Comparison of ENCODE assay signal across 8 cellular contexts in the genomic region with DNA sequence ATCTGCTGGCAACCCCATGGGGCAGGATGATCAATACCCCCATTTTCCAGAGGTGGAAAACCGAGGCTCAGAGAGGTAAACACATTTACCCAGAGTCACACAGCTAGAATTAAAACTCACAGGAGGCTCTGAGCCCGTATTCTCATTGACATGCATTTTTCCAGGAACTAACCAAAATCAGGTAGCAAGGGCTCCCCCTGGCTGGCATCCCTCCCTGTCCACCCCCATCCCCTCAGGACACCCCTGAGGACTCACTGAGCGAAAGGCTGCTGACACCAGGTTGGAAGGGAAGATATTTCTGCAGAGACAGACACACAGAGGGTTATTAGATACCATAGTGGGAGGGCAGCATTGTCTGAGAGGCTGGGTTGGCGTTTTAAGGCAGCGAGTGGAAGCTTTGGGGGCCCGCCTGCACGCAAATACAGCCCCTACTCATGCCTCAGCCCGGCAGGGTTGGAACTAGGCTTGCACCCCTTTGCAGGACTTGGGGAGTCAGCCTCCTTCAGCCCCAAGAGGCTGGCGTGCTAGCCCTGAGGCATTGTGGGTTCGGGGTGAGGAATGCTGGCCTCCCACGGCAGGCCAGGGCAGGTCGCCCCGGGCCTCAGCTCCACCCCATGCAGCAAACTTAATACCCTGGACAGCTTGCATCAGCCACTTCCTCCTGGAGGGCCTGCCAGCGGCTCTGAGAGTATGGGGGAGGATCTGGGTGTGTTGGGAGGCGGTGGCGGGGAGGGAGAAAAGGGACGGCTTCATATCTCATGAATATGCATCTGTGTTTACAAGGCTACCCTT. TPM values are rescaled to one million over a fixed set of nuclear protein-coding genes. Genes with fewer than 3 reads are reported as not detected.
DNase-seq lines count a peak whose midpoint lies in the region; ATAC-seq and TF ChIP-seq lines count a peak whose summit lies in the region.

No MANE protein-coding gene starts in this region.

- TF ChIP-seq EP300 in transverse colon (IDR thresholded peaks at IDR 0.05; ENCODE audit: low read depth), result no peak

- no peaks in the 10 kb centered on the region for H3K9me2 ChIP-seq in HCT116 (ENCODE audit: insufficient read depth)

- peak overlapping the region; percentile 93 to 96; a peak in 3 of 4 replicates for H3K4me3 ChIP-seq in HCT116 (replicated peaks in 1 of 2; ENCODE audit: low read depth in 1 of 2, low read length in 2 of 2)
- peak overlapping the region; percentile 13 for H3K4me3 ChIP-seq in epithelial cell of proximal tubule (ENCODE audit: low read depth, low read length)
- peak overlapping the region in 3 of 4 donors; percentile 5 to 87 (median 25) for H3K4me3 ChIP-seq in transverse colon

- H2AFZ ChIP-seq in HCT116 (ENCODE audit: low read depth, low read length, poor library complexity, severe bottlenecking), result no peak overlapping the region

- 26 to 40% methylated on average over 1 to 12 of the region's 17 CpGs for WGBS in transverse colon (ENCODE audit: low coverage in 1 of 2), 2 donors

- peaks cover 69% of the 10 kb centered on the region for H3K36me3 Mint-ChIP-seq in activated CD4-positive, alpha-beta memory T cell treated with anti-CD3 and anti-CD28 coated beads, Interleukin-2, amount 10 ng/mL, durations not matched to agents 7 days and 5 days (ENCODE audit: low read depth)
- no peaks in the 10 kb centered on the region for H3K36me3 Mint-ChIP-seq in naive B cell

- ATAC-seq in HCT116 (peak; percentile 34), naive B cell (ENCODE audit: low read depth in 2 of 2) (no peak), HG02610 (IDR thresholded peaks at IDR 0.05; ENCODE audit: unreplicated experiment) (no peak)

- DNase-seq in DMS79 (lab: John Stamatoyannopoulos, UW) (peak; percentile 67), HCT116 (ENCODE audit: low read depth, low spot score) (peak; percentile 71), NCI-H526 (lab: John Stamatoyannopoulos, UW) (peak; percentile 63 to 77), epithelial cell of proximal tubule (ENCODE audit: low read depth) (no peak), naive B cell (no peak), transverse colon (peak; percentile 89)
- peak; percentile 88 for DNase-seq in activated CD4-positive, alpha-beta memory T cell treated with anti-CD3 and anti-CD28 coated beads, Interleukin-2, amount 10 ng/mL, durations not matched to agents 7 days and 5 days

- RAD21 ChIA-PET in HCT116 (lab: Charles Lee; ENCODE audit: low non-redundant PET in 1 of 2, low total read pairs in 2 of 2, uncharacterized antibody in 2 of 2, unreplicated experiment in 2 of 2), result interaction anchor here in 1 of 2 experiments (0.5 to 0.8 kb wide), 2 partner anchors 45 to 51 kb away, joined by 3 read pairs; no protein-coding TSS in a partner anchor

- no peaks in the 10 kb centered on the region for H3K27me3 Mint-ChIP-seq in activated CD4-positive, alpha-beta memory T cell treated with anti-CD3 and anti-CD28 coated beads, Interleukin-2, amount 10 ng/mL, durations not matched to agents 7 days and 5 days
- H3K27me3 Mint-ChIP-seq in naive B cell, result no peaks in the 10 kb centered on the region

- TF ChIP-seq POLR2A in HCT116 (IDR thresholded peaks at IDR 0.05; ENCODE audit: borderline replicate concordance, extremely low read depth, insufficient read depth, insufficient read length), result no peak
- peak; percentile 20 for TF ChIP-seq POLR2A in transverse colon (IDR thresholded peaks at IDR 0.05)

- POLR2A ChIA-PET in HCT116 (lab: Charles Lee), result interaction anchor here (0.7 to 1.6 kb wide), 6 partner anchors 8 to 56 kb away, joined by 3 to 5 read pairs (median 4); no protein-coding TSS in a partner anchor
- POLR2A ChIA-PET in activated CD4-positive, alpha-beta memory T cell treated with anti-CD3 and anti-CD28 coated beads, Interleukin-2, amount 10 ng/mL, durations not matched to agents 7 days and 5 days (lab: Charles Lee), result interaction anchor here (0.6 to 3.4 kb wide), 17 partner anchors 8 to 460 kb away, joined by 3 to 21 read pairs (median 6); a partner anchor contains a TSS

- CTCF ChIA-PET in HCT116 (lab: Charles Lee), result interaction anchor here (1.2 to 2.3 kb wide), 3 partner anchors 18 to 56 kb away, joined by 3 to 5 read pairs (median 4); no protein-coding TSS in a partner anchor
- CTCF ChIA-PET in activated CD4-positive, alpha-beta memory T cell treated with anti-CD3 and anti-CD28 coated beads, Interleukin-2, amount 10 ng/mL, durations not matched to agents 7 days and 5 days (lab: Charles Lee), result interaction anchor here (0.8 to 3.7 kb wide), 16 partner anchors 8 to 460 kb away, joined by 3 to 29 read pairs (median 5); no protein-coding TSS in a partner anchor

- H3K4me1 ChIP-seq in HCT116 (ENCODE audit: control insufficient read depth in 1 of 2, insufficient read depth in 2 of 2, low read length in 2 of 2) (peaks cover 30 to 57% of the 10 kb centered on the region in 2 experiments), transverse colon (peaks cover 2 to 39% (median 30%) of the 10 kb centered on the region in 4 donors)

- H3K9me3 Mint-ChIP-seq in activated CD4-positive, alpha-beta memory T cell treated with anti-CD3 and anti-CD28 coated beads, Interleukin-2, amount 10 ng/mL, durations not matched to agents 7 days and 5 days, result no peaks in the 10 kb centered on the region
- H3K9me3 Mint-ChIP-seq in naive B cell, result no peaks in the 10 kb centered on the region

- H3K9me3 ChIP-seq in HCT116 (ENCODE audit: control insufficient read depth in 1 of 2, insufficient read depth in 1 of 2, low read depth in 1 of 2, low read length in 2 of 2), result no peaks in the 10 kb centered on the region
- H3K9me3 ChIP-seq in transverse colon, result no peaks in the 10 kb centered on the region

- H3K27me3 ChIP-seq in HCT116 (ENCODE audit: insufficient read depth, low read length), result no peaks in the 10 kb centered on the region
- no peaks in the 10 kb centered on the region for H3K27me3 ChIP-seq in transverse colon

- peak overlapping the region; percentile 77 for H3K4me2 ChIP-seq in HCT116 (ENCODE audit: low read length)

- H3K27ac ChIP-seq in HCT116 (ENCODE audit: low read depth, low read length) (peak overlapping the region; percentile 91), transverse colon (peak overlapping the region; percentile 93 to 96 (median 95))

- intact Hi-C loops in HCT116 (cut with micrococcal nuclease) (loop anchor here (5.0 kb wide), 1 partner anchor 48 kb away; no protein-coding TSS in a partner anchor), transverse colon (cut with DNase I; ENCODE audit: low total_unique reads) (no loop called here)

- H3K36me3 ChIP-seq in HCT116 (ENCODE audit: control insufficient read depth in 1 of 2, insufficient read depth in 2 of 2, low read length in 2 of 2), result peaks cover 31 to 41% of the 10 kb centered on the region in 2 experiments; a peak in 3 of 4 replicates
- peaks cover 0 to 25% (median 7%) of the 10 kb centered on the region in 4 donors for H3K36me3 ChIP-seq in transverse colon

- H4K20me1 ChIP-seq in HCT116 (ENCODE audit: insufficient read depth), result peaks cover 8% of the 10 kb centered on the region; the same call in 1 of the 2 replicates

- peaks cover 57% of the 10 kb centered on the region for H3K4me1 Mint-ChIP-seq in activated CD4-positive, alpha-beta memory T cell treated with anti-CD3 and anti-CD28 coated beads, Interleukin-2, amount 10 ng/mL, durations not matched to agents 7 days and 5 days
- peaks cover 49 to 57% (median 54%) of the 10 kb centered on the region in 3 donors for H3K4me1 Mint-ChIP-seq in naive B cell

- no TSS peak for BruUV-seq in HCT116 (replicated peaks; lab: Mats Ljungman, UMichigan)

- peaks cover 87% of the 10 kb centered on the region for H3K79me2 ChIP-seq in HCT116 (ENCODE audit: insufficient read depth, low read length)

- peak overlapping the region; percentile 92 for H3K9ac ChIP-seq in HCT116 (ENCODE audit: low read length)

- no peak for TF ChIP-seq RAD21 in HCT116 (IDR thresholded peaks at IDR 0.05; ENCODE audit: low read depth)

- H3K4me3 Mint-ChIP-seq in activated CD4-positive, alpha-beta memory T cell treated with anti-CD3 and anti-CD28 coated beads, Interleukin-2, amount 10 ng/mL, durations not matched to agents 7 days and 5 days, result peak overlapping the region; percentile 98
- H3K4me3 Mint-ChIP-seq in naive B cell, result peak overlapping the region in 6 of 8 donors; percentile 6 to 98 (median 50)

- in situ Hi-C loops in transverse colon (cut with MboI; ENCODE audit: low pct_ligation_motif_present in 1 of 4, low pct_unique_long_range_greater_than_20kb in 1 of 4, low sequenced_read_pairs in 3 of 4), result no loop called here

- peak in 2 of 3 experiments; percentile 36 to 43; a peak in 3 of 6 replicates for TF ChIP-seq CTCF in HCT116 (IDR thresholded peaks at IDR 0.05 in 2 of 3, conservative IDR thresholded peaks at IDR 0.05 in 1 of 3; ENCODE audit: borderline replicate concordance in 1 of 3, insufficient read depth in 1 of 3, low read depth in 2 of 3, low read length in 2 of 3)
- TF ChIP-seq CTCF in epithelial cell of proximal tubule (conservative IDR thresholded peaks at IDR 0.05; ENCODE audit: low read depth, low read length), result peak; percentile 58
- peak in 2 of 5 experiments; percentile 5 to 12 for TF ChIP-seq CTCF in transverse colon (IDR thresholded peaks at IDR 0.05)

- peak overlapping the region; percentile 98 for H3K27ac Mint-ChIP-seq in activated CD4-positive, alpha-beta memory T cell treated with anti-CD3 and anti-CD28 coated beads, Interleukin-2, amount 10 ng/mL, durations not matched to agents 7 days and 5 days
- peak overlapping the region in 4 of 6 donors; percentile 36 to 63 (median 50) for H3K27ac Mint-ChIP-seq in naive B cell

RNA-seq across cellular contexts. Expression of a gene that starts 3.9 kb away (rescaled TPM):
- total RNA-seq in HCT116 (2021; ENCODE audit: unreplicated experiment), result 284 TPM
- 346 and 361 TPM in 2 replicates for polyA plus RNA-seq in HCT116 (2012)
- 100 to 1,000 TPM; 200 to 208 TPM for total RNA-seq in activated CD4-positive, alpha-beta memory T cell treated with anti-CD3 and anti-CD28 coated beads, Interleukin-2, amount 10 ng/mL, durations not matched to agents 7 days and 5 days
- 85.1 and 197 TPM in 2 replicates for total RNA-seq in epithelial cell of proximal tubule
- 10 to 100 TPM in 2 of 6 donors, 1 to 10 TPM in 4; 4.9 to 12.1 (median 7.9) TPM for polyA plus RNA-seq in naive B cell (ENCODE audit: low read depth in 6 of 6)
- 100 to 1,000 TPM in 1 of 4 donors, 10 to 100 TPM in 3; 19.8 to 104 (median 91.4) TPM for total RNA-seq in transverse colon

RNA-seq across cellular contexts. Expression of a gene that starts 38.2 kb away (rescaled TPM):
- total RNA-seq in HCT116 (2021; ENCODE audit: unreplicated experiment) (107 TPM), epithelial cell of proximal tubule (62.1 and 95.0 TPM in 2 replicates), transverse colon (100 to 1,000 TPM in 3 of 4 donors, 10 to 100 TPM in 1; 81.6 to 306 (median 174) TPM)
- 95.1 and 137 TPM in 2 replicates for polyA plus RNA-seq in HCT116 (2012)
- 10 to 100 TPM; 75.1 to 78.5 TPM for total RNA-seq in activated CD4-positive, alpha-beta memory T cell treated with anti-CD3 and anti-CD28 coated beads, Interleukin-2, amount 10 ng/mL, durations not matched to agents 7 days and 5 days
- 10 to 100 TPM in 5 of 6 donors, 1 to 10 TPM in 1; 6.0 to 38.0 (median 15.5) TPM for polyA plus RNA-seq in naive B cell (ENCODE audit: low read depth in 6 of 6)

RNA-seq across cellular contexts. Expression of a gene that starts 38.6 kb away (rescaled TPM):
- total RNA-seq in HCT116 (2021; ENCODE audit: unreplicated experiment) (19.4 TPM), epithelial cell of proximal tubule (20.3 and 27.8 TPM in 2 replicates), transverse colon (10 to 100 TPM in 3 of 4 donors, 1 to 10 TPM in 1; 9.7 to 16.1 (median 11.8) TPM)
- 9.0 and 13.3 TPM in 2 replicates for polyA plus RNA-seq in HCT116 (2012)
- total RNA-seq in activated CD4-positive, alpha-beta memory T cell treated with anti-CD3 and anti-CD28 coated beads, Interleukin-2, amount 10 ng/mL, durations not matched to agents 7 days and 5 days, result 10 to 100 TPM; 13.4 to 15.4 TPM
- polyA plus RNA-seq in naive B cell (ENCODE audit: low read depth in 6 of 6), result 10 to 100 TPM in 1 of 6 donors, 1 to 10 TPM in 5; 2.0 to 10.1 (median 6.0) TPM

Comparison
In these comparisons a context has a peak if more than half of its experiments do, and no peak if none do; other contexts are left out.
1. DNase-seq: peak in DMS79 (single experiment), HCT116 (single experiment), NCI-H526 (2 of 2), activated CD4-positive, alpha-beta memory T cell treated with anti-CD3 and anti-CD28 coated beads, Interleukin-2, amount 10 ng/mL, durations not matched to agents 7 days and 5 days (single experiment) and transverse colon (single experiment); none in epithelial cell of proximal tubule (single experiment) and naive B cell (single experiment).
2. H3K4me3 ChIP-seq: peak in every context shown above with its lines; median percentile 94 in HCT116; 25 in transverse colon; 13 in epithelial cell of proximal tubule.